ENCODE assay signal across 13 cellular contexts in the genomic region with DNA sequence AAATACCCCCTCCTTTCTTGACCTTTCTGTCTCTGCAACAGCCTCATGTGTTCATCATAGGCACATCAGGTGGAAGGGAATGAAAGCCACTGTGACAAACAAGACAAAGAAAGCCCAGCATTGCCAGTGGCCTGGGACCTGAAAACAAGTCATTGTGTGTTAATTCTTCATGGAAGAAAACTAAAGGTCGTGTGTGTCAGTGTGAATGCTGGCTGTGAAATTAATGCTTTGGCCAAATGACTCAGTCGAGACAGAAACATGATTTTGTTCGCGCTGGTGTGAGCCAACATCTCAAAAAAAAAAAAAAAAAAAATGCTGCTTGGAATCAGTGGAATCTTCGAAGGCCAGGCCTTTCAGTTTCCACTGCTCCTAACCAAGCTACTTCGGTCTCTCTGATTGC.
DNase-seq lines count a peak whose midpoint lies in the region; ATAC-seq lines count a peak whose summit lies in the region.
"Had no signal": no experiment of that assay in that cellular context is flagged by ENCODE, and none has a peak within 500 bp of the region (broad histone marks: within the 10 kb centered on the region; RNA-seq: fewer than 3 reads in every experiment).

No MANE protein-coding gene starts in this region.

- in situ Hi-C loops in GM23248 (cut with MboI), result no loop called here

- no peaks in the 10 kb centered on the region for H3K27me3 ChIP-seq in GM23248 (replicated peaks; ENCODE audit: insufficient read depth)
- no peaks in the 10 kb centered on the region for H3K27me3 ChIP-seq in layer of hippocampus (ENCODE audit: control insufficient read depth, insufficient read depth, low read length)
- H3K27me3 ChIP-seq in skeletal muscle tissue (ENCODE audit: control insufficient read depth in 3 of 3, insufficient read depth in 3 of 3, low read length in 3 of 3), result no peaks in the 10 kb centered on the region
- H3K27me3 ChIP-seq: BLaER1 treated with 17β-estradiol and CSF1 and Interleukin-3, amounts not matched to agents 10 nM and 100 nM; colonic mucosa had no signal

- ATAC-seq in HG02981 (IDR thresholded peaks at IDR 0.05; ENCODE audit: unreplicated experiment), result no peak
- no peak for ATAC-seq in HG03175 (IDR thresholded peaks at IDR 0.05; ENCODE audit: unreplicated experiment)
- ATAC-seq: activated T-cell treated with anti-CD3 and anti-CD28 coated beads, Interleukin-2, amount 50 U/mL, for 72 hours had no signal

- H3K4me1 ChIP-seq in GM23248 (ENCODE audit: insufficient read depth) (peaks cover 14% of the 10 kb centered on the region), skeletal muscle tissue (ENCODE audit: control insufficient read depth in 3 of 3, insufficient read depth in 3 of 3, low read length in 3 of 3) (peaks cover 25 to 34% (median 28%) of the 10 kb centered on the region in 3 donors)
- H3K4me1 ChIP-seq: colonic mucosa had no signal

- no peaks in the 10 kb centered on the region for H3K9me2 ChIP-seq in GM23248 (ENCODE audit: insufficient read depth)

- peaks cover 5% of the 10 kb centered on the region; the same call in 1 of the 2 replicates for H3F3A ChIP-seq in GM23248 (ENCODE audit: insufficient read depth)

- H3K9ac ChIP-seq in GM23248 (peak overlapping the region; percentile 50), skeletal muscle tissue (ENCODE audit: low read depth in 1 of 3, low read length in 3 of 3) (peak overlapping the region in 1 of 3 donors; percentile 17)
- H3K9ac ChIP-seq: BLaER1 treated with 17β-estradiol and CSF1 and Interleukin-3, amounts not matched to agents 10 nM and 100 nM had no signal

- 7 to 9% methylated on average over 6 of the region's 6 CpGs for WGBS in GM23248 (ENCODE audit: low coverage in 1 of 2, low lambda C conversion rate in 2 of 2, missing lambda C conversion rate in 2 of 2), 2 experiments

- no peak overlapping the region for H3K4me3 ChIP-seq in GM23248
- no peak overlapping the region for H3K4me3 ChIP-seq in skeletal muscle tissue (ENCODE audit: low read length in 3 of 3)
- H3K4me3 ChIP-seq: BLaER1 treated with 17β-estradiol and CSF1 and Interleukin-3, amounts not matched to agents 10 nM and 100 nM; colonic mucosa had no signal

- no peaks in the 10 kb centered on the region for H4K20me1 ChIP-seq in GM23248 (ENCODE audit: insufficient read depth)
- H4K20me1 ChIP-seq: BLaER1 treated with 17β-estradiol and CSF1 and Interleukin-3, amounts not matched to agents 10 nM and 100 nM had no signal

- 0 out of 2 replicates have a peak overlapping the region, but pooled peaks have one; percentile 31 for H3K27ac ChIP-seq in GM23248
- peak overlapping the region; percentile 93 for H3K27ac ChIP-seq in cingulate gyrus (ENCODE audit: low read depth, low read length)
- peak overlapping the region; percentile 86 for H3K27ac ChIP-seq in layer of hippocampus (ENCODE audit: low read depth, low read length)
- peak overlapping the region; percentile 52 for H3K27ac ChIP-seq in skeletal muscle tissue (ENCODE audit: low read depth, low read length)
- H3K27ac ChIP-seq: BLaER1 treated with 17β-estradiol and CSF1 and Interleukin-3, amounts not matched to agents 10 nM and 100 nM had no signal

- H2AFZ ChIP-seq in GM23248, result peak overlapping the region; percentile 80

- H3K36me3 ChIP-seq in GM23248 (ENCODE audit: low read depth) (no peaks in the 10 kb centered on the region), skeletal muscle tissue (ENCODE audit: control insufficient read depth in 3 of 3, insufficient read depth in 3 of 3, low read length in 3 of 3) (no peaks in the 10 kb centered on the region)
- H3K36me3 ChIP-seq: BLaER1 treated with 17β-estradiol and CSF1 and Interleukin-3, amounts not matched to agents 10 nM and 100 nM; colonic mucosa had no signal

- peak overlapping the region; percentile 39 for H3K4me2 ChIP-seq in GM23248 (ENCODE audit: unreplicated experiment)
- H3K4me2 ChIP-seq: BLaER1 treated with 17β-estradiol and CSF1 and Interleukin-3, amounts not matched to agents 10 nM and 100 nM had no signal

- H3K9me3 ChIP-seq in GM23248 (ENCODE audit: low read depth) (no peaks in the 10 kb centered on the region), skeletal muscle tissue (ENCODE audit: control insufficient read depth in 3 of 3, low read length in 3 of 3) (no peaks in the 10 kb centered on the region)
- H3K9me3 ChIP-seq: BLaER1 treated with 17β-estradiol and CSF1 and Interleukin-3, amounts not matched to agents 10 nM and 100 nM; colonic mucosa had no signal

- DNase-seq in GM23248 (peak; percentile 76), NK-92 (lab: John Stamatoyannopoulos, UW; ENCODE audit: unreplicated experiment) (no peak)
- DNase-seq in activated effector memory CD4-positive, alpha-beta T cell treated with anti-CD3 and anti-CD28 coated beads, Interleukin-2, amount 50 U/mL, for 16 hours, result no peak
- DNase-seq: activated T-cell treated with anti-CD3 and anti-CD28 coated beads, Interleukin-2, amount 50 U/mL, for 72 hours; colonic mucosa; MV-4-11; NCI-H526 treated with DMSO at 0.1 percent for 48 hours had no signal

- no peaks in the 10 kb centered on the region for H3K79me2 ChIP-seq in GM23248 (ENCODE audit: insufficient read depth)

Comparison
In these comparisons a context has a peak if more than half of its experiments do, and no peak if none do; other contexts are left out.
1. H3K27ac ChIP-seq: peak in every context shown above with its lines; median percentile 93 in cingulate gyrus; 86 in layer of hippocampus; 52 in skeletal muscle tissue; 31 in GM23248.